In the genomic region with DNA sequence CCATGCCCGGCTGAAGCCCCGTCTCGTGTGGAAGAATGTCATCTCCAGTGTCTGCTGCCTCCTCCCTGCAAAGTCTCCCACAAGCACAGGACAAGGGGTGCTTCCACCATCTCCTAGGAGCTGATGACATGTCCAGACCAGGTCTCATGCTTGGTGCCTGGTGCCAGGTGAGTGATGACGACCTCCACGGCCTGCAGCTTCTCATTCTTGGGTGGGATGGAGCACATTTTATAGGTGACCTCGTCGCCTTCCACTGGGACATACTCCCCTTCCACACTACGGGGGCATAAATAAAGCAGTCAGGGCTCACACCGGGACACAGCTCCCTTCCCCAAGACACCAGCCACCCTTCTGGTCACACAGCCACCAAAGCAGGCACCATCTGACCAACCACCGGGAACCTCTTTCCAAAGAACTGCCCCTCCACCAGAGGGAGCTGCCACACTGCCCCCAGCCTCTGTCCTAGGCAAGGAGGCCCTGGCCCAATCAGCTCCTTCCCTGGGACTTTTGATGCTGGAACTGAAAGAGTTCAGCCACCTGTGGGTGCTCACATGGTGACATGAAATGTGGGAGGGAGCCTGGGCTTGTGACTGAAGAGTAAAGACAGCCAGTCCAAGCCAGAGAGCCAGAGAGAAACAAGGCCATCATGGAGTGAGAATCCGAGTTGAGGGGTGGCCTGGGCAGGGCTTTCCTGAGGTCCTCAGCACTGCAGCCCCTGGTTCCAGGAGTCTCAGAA, we compare ENCODE assay signal across 11 cellular contexts. TPM values are rescaled to one million over a fixed set of nuclear protein-coding genes. Genes with fewer than 3 reads are reported as not detected.
DNase-seq lines count a peak whose midpoint lies in the region; ATAC-seq and TF ChIP-seq lines count a peak whose summit lies in the region.
"Had no signal": no experiment of that assay in that cellular context is flagged by ENCODE, and none has a peak within 500 bp of the region (broad histone marks: within the 10 kb centered on the region; RNA-seq: fewer than 3 reads in every experiment).

No MANE protein-coding gene starts in this region.

- H3K4me3 Mint-ChIP-seq in Calu3 (ENCODE audit: low read depth, unreplicated experiment) (no peak overlapping the region), nephron progenitor cell (no peak overlapping the region)

- TF ChIP-seq POLR2A in body of pancreas (IDR thresholded peaks at IDR 0.05) = no peak

- peaks cover 3% of the 10 kb centered on the region; the same call in 1 of the 2 replicates for H3K36me3 ChIP-seq in KMS-11 (ENCODE audit: insufficient read depth)
- H3K36me3 ChIP-seq in body of pancreas (replicated peaks in 1 of 2; ENCODE audit: insufficient read depth in 1 of 2, low read depth in 2 of 2) = peaks cover 4 to 15% of the 10 kb centered on the region in 2 donors
- H3K36me3 ChIP-seq: ovary had no signal

- 93 to 96% methylated on average over 11 of the region's 11 CpGs for WGBS in body of pancreas, 2 donors

- H3K27me3 ChIP-seq in KMS-11 (ENCODE audit: insufficient read depth, low read depth) (no peaks in the 10 kb centered on the region), body of pancreas (no peaks in the 10 kb centered on the region)
- H3K27me3 ChIP-seq: ovary had no signal

- H3K27me3 Mint-ChIP-seq in Calu3 (ENCODE audit: unreplicated experiment) (no peaks in the 10 kb centered on the region), nephron progenitor cell (ENCODE audit: low read depth, poor library complexity) (peaks cover 5% of the 10 kb centered on the region)

- peaks cover 18% of the 10 kb centered on the region for H3K4me1 Mint-ChIP-seq in Calu3 (ENCODE audit: low read depth, unreplicated experiment)
- peaks cover 11% of the 10 kb centered on the region for H3K4me1 Mint-ChIP-seq in nephron progenitor cell

- H3K9me3 ChIP-seq in body of pancreas = no peaks in the 10 kb centered on the region
- H3K9me3 ChIP-seq: ovary had no signal

- CTCF ChIA-PET in Calu3 (lab: Charles Lee) = interaction anchor here (1.4 to 1.9 kb wide), 2 partner anchors 13 to 25 kb away, joined by 6 to 8 read pairs; a partner anchor contains a TSS

- H3K27ac Mint-ChIP-seq in Calu3 (ENCODE audit: unreplicated experiment) (peak overlapping the region; percentile 29), nephron progenitor cell (peak overlapping the region; percentile 87)

- no peaks in the 10 kb centered on the region for H3K9me3 Mint-ChIP-seq in Calu3 (ENCODE audit: low read depth, unreplicated experiment)
- no peaks in the 10 kb centered on the region for H3K9me3 Mint-ChIP-seq in nephron progenitor cell

- peaks cover 94% of the 10 kb centered on the region for H3K36me3 Mint-ChIP-seq in Calu3 (ENCODE audit: insufficient read depth, unreplicated experiment)
- peaks cover 62% of the 10 kb centered on the region for H3K36me3 Mint-ChIP-seq in nephron progenitor cell (ENCODE audit: low read depth)

- ATAC-seq in body of pancreas (no peak), HG03439 (IDR thresholded peaks at IDR 0.05; ENCODE audit: unreplicated experiment) (no peak)

- H4K20me1 ChIP-seq in KMS-11 (ENCODE audit: insufficient read depth) = no peaks in the 10 kb centered on the region; the same call in 1 of the 2 replicates

- H3K4me2 ChIP-seq in KMS-11 = no peak overlapping the region

- no peak overlapping the region for H3K4me3 ChIP-seq in KMS-11 (IDR thresholded peaks at IDR 0.05; ENCODE audit: insufficient read depth, low read depth, low read length)
- H3K4me3 ChIP-seq in body of pancreas = no peak overlapping the region
- H3K4me3 ChIP-seq: ovary had no signal

- H3K27ac ChIP-seq in KMS-11 (peak overlapping the region; percentile 20; the same call in 1 of the 2 replicates), body of pancreas (peak overlapping the region in 1 of 4 donors; percentile 3)
- H3K27ac ChIP-seq: ovary had no signal

- no peak overlapping the region for H2AFZ ChIP-seq in KMS-11 (ENCODE audit: low read depth)

- DNase-seq in Calu3 (peak; percentile 43), body of pancreas (no peak), nephron progenitor cell (no peak), DMS153 (lab: John Stamatoyannopoulos, UW) (no peak), NCI-H82 (lab: John Stamatoyannopoulos, UW) (no peak)
- no peak for DNase-seq in stimulated activated CD4-positive, alpha-beta T cell treated with anti-CD3 and anti-CD28 coated beads, Interleukin-1b, Interleukin-23, amount 100 ng/mL, for 48 hours
- DNase-seq: KG1 had no signal

- H3K4me1 ChIP-seq in KMS-11 (ENCODE audit: low read depth, poor library complexity, severe bottlenecking) (peaks cover 6% of the 10 kb centered on the region), body of pancreas (peaks cover 24% of the 10 kb centered on the region)

- peaks cover 12% of the 10 kb centered on the region; the same call in 1 of the 2 replicates for H3K79me2 ChIP-seq in KMS-11 (ENCODE audit: insufficient read depth, low read depth)

- no TSS peak for BruUV-seq in Calu3 (replicated peaks; lab: Mats Ljungman, UMichigan)

- intact Hi-C loops in Calu3 (cut with micrococcal nuclease; ENCODE audit: unreplicated experiment) = no loop called here
- intact Hi-C loops in body of pancreas (cut with DNase I) = loop anchor here (10.0 kb wide), 1 partner anchor 50 kb away; no protein-coding TSS in a partner anchor

- TF ChIP-seq CTCF in Calu3 (IDR thresholded peaks at IDR 0.05; ENCODE audit: unreplicated experiment) (peak; percentile 52), KMS-11 (conservative IDR thresholded peaks at IDR 0.05; ENCODE audit: low read depth, low read length) (peak; percentile 48), body of pancreas (IDR thresholded peaks at IDR 0.05) (peak in 4 of 7 experiments; percentile 16 to 33 (median 18)), nephron progenitor cell (IDR thresholded peaks at IDR 0.05) (no peak)

- H3K9ac ChIP-seq in KMS-11 = no peak overlapping the region

RNA-seq across cellular contexts. Expression of a gene that starts 13.6 kb away (rescaled TPM):
- total RNA-seq in Calu3 (2022) = 89.2 and 104 TPM in 2 replicates
- 10 to 100 TPM; 16.5 to 59.9 TPM for total RNA-seq in body of pancreas

RNA-seq across cellular contexts. Expression of a gene that starts 26.9 kb away (rescaled TPM):
- total RNA-seq in Calu3 (2022) (not detected in 2 replicates), body of pancreas (not detected)
- total RNA-seq: dermis microvascular lymphatic vessel endothelial cell, ovary had no signal

RNA-seq across cellular contexts. Expression of a gene that starts 57.6 kb away (rescaled TPM):
- total RNA-seq in Calu3 (2022) (88.3 and 92.8 TPM in 2 replicates), body of pancreas (100 to 1,000 TPM in 1 of 2 donors, 10 to 100 TPM in 1; 34.8 to 127 TPM)

RNA-seq across cellular contexts. Expression of a gene that starts 57.8 kb away (rescaled TPM):
- 20.9 and 23.6 TPM in 2 replicates for total RNA-seq in Calu3 (2022)
- 1 to 10 TPM in 1 of 2 donors, under 1 TPM in 1; 0.99 to 3.6 TPM for total RNA-seq in body of pancreas
